8 cellular contexts compared by ENCODE assay signal in the genomic region with DNA sequence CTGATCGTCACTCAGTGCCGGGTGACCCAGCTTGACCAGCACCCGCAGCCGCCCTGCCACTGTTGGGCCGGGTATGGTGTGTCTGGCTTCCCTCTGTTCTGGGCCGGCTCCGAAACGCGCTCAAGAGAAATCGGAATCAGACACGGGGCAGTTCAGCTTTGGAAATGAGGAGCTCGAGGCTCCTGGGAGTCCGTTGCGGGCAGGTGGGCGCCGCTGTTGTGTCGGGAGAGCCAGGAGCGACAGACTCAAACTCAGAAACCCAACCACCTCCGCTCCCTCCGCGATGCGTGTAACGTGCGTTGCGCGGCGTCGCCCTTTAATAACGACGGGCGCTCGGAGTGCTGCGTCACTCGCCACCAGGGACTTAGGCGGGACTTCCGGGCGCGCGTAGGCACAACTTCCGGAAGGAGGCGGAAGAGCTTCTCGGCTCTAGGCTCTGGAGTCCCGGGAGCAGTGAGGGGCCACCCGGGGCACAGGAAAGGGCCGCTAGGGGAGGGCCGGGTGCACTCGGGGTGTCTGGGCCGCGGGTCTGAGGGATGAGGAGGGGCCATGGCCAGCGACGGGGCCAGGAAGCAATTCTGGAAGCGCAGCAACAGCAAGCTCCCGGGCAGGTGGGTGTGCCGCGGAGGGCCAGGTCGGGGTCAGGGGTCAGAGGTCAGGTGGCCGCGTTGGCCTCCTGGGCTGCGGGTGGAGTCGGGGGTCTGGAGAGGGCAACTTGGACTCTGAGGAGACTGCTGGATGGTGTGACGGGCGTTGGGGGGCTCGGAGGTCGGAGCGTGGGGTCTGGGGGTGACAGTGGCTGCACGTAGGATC. TPM values are rescaled to one million over a fixed set of nuclear protein-coding genes. Genes with fewer than 3 reads are reported as not detected.
DNase-seq lines count a peak whose midpoint lies in the region; ATAC-seq lines count a peak whose summit lies in the region.

TSS of gene TBC1D22A (plus strand) at position 413 of the 813 bp plus-strand sequence. CDS start at position 550, 137 bp downstream.

- H3K9me3 Mint-ChIP-seq in immature natural killer cell: no peaks in the 10 kb centered on the region

- peaks cover 9 to 21% (median 10%) of the 10 kb centered on the region in 3 donors for H3K27me3 Mint-ChIP-seq in immature natural killer cell (ENCODE audit: low read depth in 3 of 3)

- ATAC-seq in GM18873 (IDR thresholded peaks at IDR 0.05; ENCODE audit: low FRiP score, unreplicated experiment): peak; percentile 43
- ATAC-seq in HG03139 (IDR thresholded peaks at IDR 0.05; ENCODE audit: unreplicated experiment): peak; percentile 69

- H3K27ac Mint-ChIP-seq in immature natural killer cell: peak within 1 kb of the TSS; percentile 99 to 100 (median 100)

- H3K27ac ChIP-seq in caudate nucleus (ENCODE audit: low read depth, low read length): peak within 1 kb of the TSS; percentile 74

- in situ Hi-C loops in ACHN (cut with HindIII; ENCODE audit: low pct_ligation_motif_present, low pct_unique_long_range_greater_than_20kb, low sequenced_read_pairs): no loop called here

- H3K36me3 Mint-ChIP-seq in immature natural killer cell: no peaks in the 10 kb centered on the region

- H3K4me1 Mint-ChIP-seq in immature natural killer cell: peaks cover 63 to 64% of the 10 kb centered on the region in 2 donors

- DNase-seq in ACHN (peak; percentile 92), NCI-H345 (lab: John Stamatoyannopoulos, UW) (peak; percentile 92), caudate nucleus (lab: John Stamatoyannopoulos, UW) (peak; percentile 33 to 96 (median 89)), immature natural killer cell (peak; percentile 92 to 94 (median 93)), smooth muscle cell of the brain vasculature (ENCODE audit: low read depth, low spot score) (peak; percentile 83)
- DNase-seq in activated CD4-positive, CD25-positive, alpha-beta regulatory T cell (lab: John Stamatoyannopoulos, UW): peak; percentile 92 to 96 (median 93)

- H3K4me3 Mint-ChIP-seq in immature natural killer cell: peak within 1 kb of the TSS; percentile 98 to 100 (median 99)

RNA-seq across cellular contexts. Expression of gene TBC1D22A, which starts in this region (rescaled TPM):
- polyA plus RNA-seq in immature natural killer cell: 10 to 100 TPM; 20.6 to 28.0 (median 24.0) TPM

Comparison
In these comparisons a context has a peak if more than half of its experiments do, and no peak if none do; other contexts are left out.
1. Peak in every context shown above with its lines: DNase-seq, ATAC-seq and H3K27ac ChIP-seq.